In genomic region chr14:103341250-103342129, GRCh38 we compare ENCODE assay signal across 1 cellular context.
TF ChIP-seq lines count a peak whose summit lies in the region.

No MANE protein-coding gene starts in this region.

TF ChIP-seq in SK-N-SH, 30 proteins besides CTCF, POLR2A, EP300 and RAD21 (continued from another document):
- TF ChIP-seq IRF3 (IDR thresholded peaks at IDR 0.05; ENCODE audit: low read depth, low read length): no peak
